8 cellular contexts compared by ENCODE assay signal in the genomic region with DNA sequence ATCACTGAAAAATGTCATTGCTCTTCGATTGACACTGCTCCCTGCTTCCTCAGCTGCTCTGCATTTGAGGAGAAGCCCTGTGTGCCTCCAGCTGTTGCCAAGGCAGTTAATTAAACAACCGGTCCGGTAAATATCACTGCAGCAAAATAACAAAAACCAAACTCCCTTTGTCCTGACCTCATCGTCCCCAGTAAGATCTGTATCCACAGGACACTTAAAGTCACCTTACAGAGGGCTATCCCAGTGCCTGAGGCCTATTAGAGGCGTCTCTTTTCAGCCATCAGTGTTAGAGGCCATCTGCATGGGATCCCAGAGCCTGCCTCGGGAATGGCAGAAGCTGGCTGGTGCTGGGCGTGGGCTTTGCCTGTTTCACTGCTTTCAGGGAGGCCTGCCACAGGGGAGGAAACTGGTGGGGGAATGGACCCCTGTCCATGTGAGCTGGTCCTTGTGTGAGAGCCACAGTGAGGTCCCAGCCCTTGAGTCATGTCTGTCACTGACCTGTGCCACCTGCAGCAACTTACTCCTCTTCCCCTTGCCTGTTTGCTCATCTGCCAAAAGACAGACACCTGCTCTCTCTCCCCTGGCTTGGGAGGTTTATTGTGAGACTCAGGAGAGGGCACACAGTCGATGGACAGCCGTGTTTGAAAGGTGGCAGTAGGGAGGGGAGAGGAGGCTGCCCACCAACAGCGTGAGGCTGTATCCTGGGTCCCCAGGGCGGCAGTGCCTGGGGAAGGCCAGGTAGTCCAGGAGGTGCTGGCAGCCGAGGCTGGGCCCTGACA.
DNase-seq lines count a peak whose midpoint lies in the region; ATAC-seq and TF ChIP-seq lines count a peak whose summit lies in the region.

No MANE protein-coding gene starts in this region.

- peak overlapping the region; percentile 48 for H3K4me3 Mint-ChIP-seq in neural progenitor cell

- no peak for ATAC-seq in HG03342 (IDR thresholded peaks at IDR 0.05; ENCODE audit: unreplicated experiment)

- H3K9ac ChIP-seq in neural progenitor cell = no peak overlapping the region

- no peaks in the 10 kb centered on the region for H3K27me3 ChIP-seq in BE2C
- no peaks in the 10 kb centered on the region for H3K27me3 ChIP-seq in neural progenitor cell

- in situ Hi-C loops in GM13977 (cut with MboI; ENCODE audit: low pct_unique_long_range_greater_than_20kb, low sequenced_read_pairs, unreplicated experiment) = no loop called here

- H3K4me1 ChIP-seq in BE2C (peaks cover 57% of the 10 kb centered on the region), neural progenitor cell (peaks cover 43% of the 10 kb centered on the region)

- H3K9me3 ChIP-seq in BE2C (no peaks in the 10 kb centered on the region), neural progenitor cell (ENCODE audit: low read depth) (no peaks in the 10 kb centered on the region)

- peak overlapping the region; percentile 98 for H3K27ac Mint-ChIP-seq in neural progenitor cell

- peak overlapping the region; percentile 84 for H3K27ac ChIP-seq in neural progenitor cell

- peaks cover 76% of the 10 kb centered on the region for H3K4me1 Mint-ChIP-seq in neural progenitor cell

- no peaks in the 10 kb centered on the region for H4K20me1 ChIP-seq in neural progenitor cell (ENCODE audit: low read depth)

- H3K79me2 ChIP-seq in neural progenitor cell (ENCODE audit: low read depth) = no peaks in the 10 kb centered on the region

- H3K36me3 ChIP-seq in BE2C (no peaks in the 10 kb centered on the region), neural progenitor cell (no peaks in the 10 kb centered on the region)

- DNase-seq in BE2C = peak; percentile 77
- peak; percentile 89 for DNase-seq in LHCN-M2 (ENCODE audit: low read depth)
- peak; percentile 47 for DNase-seq in dermis blood vessel endothelial cell
- DNase-seq in neural progenitor cell (ENCODE audit: low spot score) = peak; percentile 25
- DNase-seq in GM13977 (ENCODE audit: low spot score) = no peak
- no peak for DNase-seq in NCI-H187 (lab: John Stamatoyannopoulos, UW)
- no peak for DNase-seq in NOMO-1 treated with DMSO at 0.1 percent for 48 hours (lab: John Stamatoyannopoulos, UW; ENCODE audit: unreplicated experiment)

- H3K9me3 Mint-ChIP-seq in neural progenitor cell = no peaks in the 10 kb centered on the region

- H3K27me3 Mint-ChIP-seq in neural progenitor cell (ENCODE audit: insufficient read depth, low read depth) = peaks cover 3% of the 10 kb centered on the region

- H3F3A ChIP-seq in neural progenitor cell (ENCODE audit: low read depth) = peaks cover 43% of the 10 kb centered on the region

- H3K4me2 ChIP-seq in neural progenitor cell = peak overlapping the region; percentile 47

- H3K4me3 ChIP-seq in BE2C (ENCODE audit: low read depth, low read length) = no peak overlapping the region
- no peak overlapping the region for H3K4me3 ChIP-seq in neural progenitor cell

- no peak overlapping the region for H2AFZ ChIP-seq in neural progenitor cell (replicated peaks)

- TF ChIP-seq CTCF in BE2C (IDR thresholded peaks at IDR 0.05; ENCODE audit: low read depth, low read length) (no peak), neural progenitor cell (IDR thresholded peaks at IDR 0.05) (no peak), GM13977 (IDR thresholded peaks at IDR 0.05; ENCODE audit: extremely low read depth, insufficient read depth, missing control alignments) (no peak)

- peaks cover 1% of the 10 kb centered on the region for H3K36me3 Mint-ChIP-seq in neural progenitor cell

Comparison
In these comparisons a context has a peak if more than half of its experiments do, and no peak if none do; other contexts are left out.
1. DNase-seq: peak in BE2C (single experiment), LHCN-M2 (single experiment), dermis blood vessel endothelial cell (single experiment) and neural progenitor cell (single experiment); none in GM13977 (single experiment), NCI-H187 (0 of 2) and NOMO-1 treated with DMSO at 0.1 percent for 48 hours (single experiment).